In genomic region chr3:17771177-17772048, GRCh38 we compare ENCODE assay signal across 1 cellular context.
TF ChIP-seq lines count a peak whose summit lies in the region.

No MANE protein-coding gene starts in this region.

TF ChIP-seq in K562, 482 proteins besides CTCF, POLR2A, EP300 and RAD21 (continued from another document and continues in another):
- 0 out of 2 replicates have a peak, but pooled peaks have one; percentile 12 for TF ChIP-seq ILF3 (IDR thresholded peaks at IDR 0.05; ENCODE audit: borderline replicate concordance)
- TF ChIP-seq TCFL5 (CRISPR knock-in tag; conservative IDR thresholded peaks at IDR 0.05) = no peak
- TF ChIP-seq XRCC4 (IDR thresholded peaks at IDR 0.05; ENCODE audit: extremely low read depth, insufficient read depth, insufficient read length) = no peak
- TF ChIP-seq ZNF121 (CRISPR knock-in tag; conservative IDR thresholded peaks at IDR 0.05) = no peak
- TF ChIP-seq CBFA2T3 (IDR thresholded peaks at IDR 0.05) = peak; percentile 88
- TF ChIP-seq OTX1 (CRISPR knock-in tag; IDR thresholded peaks at IDR 0.05) = no peak
- TF ChIP-seq SMARCB1 (IDR thresholded peaks at IDR 0.05; ENCODE audit: insufficient read length, low read depth) = no peak
- TF ChIP-seq BMI1 (IDR thresholded peaks at IDR 0.05; ENCODE audit: low read length) = no peak
- no peak for TF ChIP-seq ELF2 (CRISPR knock-in tag; IDR thresholded peaks at IDR 0.05)
- no peak for TF ChIP-seq SRSF3 (IDR thresholded peaks at IDR 0.05; ENCODE audit: insufficient read depth, low read length)
- 0 out of 2 replicates have a peak, but pooled peaks have one; percentile 33 for TF ChIP-seq PTTG1 (tag; IDR thresholded peaks at IDR 0.05; ENCODE audit: low read depth)
- TF ChIP-seq PCBP1 (IDR thresholded peaks at IDR 0.05; ENCODE audit: low read depth, low read length, poor library complexity, severe bottlenecking) = no peak
- no peak for TF ChIP-seq ZKSCAN3 (CRISPR knock-in tag; IDR thresholded peaks at IDR 0.05)
- TF ChIP-seq TAF7 (tag; IDR thresholded peaks at IDR 0.05) = no peak
- no peak for TF ChIP-seq ZBTB1 (CRISPR knock-in tag; IDR thresholded peaks at IDR 0.05; ENCODE audit: borderline replicate concordance, low read depth)
- TF ChIP-seq EP400 (IDR thresholded peaks at IDR 0.05) = peak; percentile 46; the same call in 1 of the 2 replicates
- TF ChIP-seq SNAPC5 (CRISPR knock-in tag; IDR thresholded peaks at IDR 0.05) = no peak
- peak; percentile 66; the same call in 1 of the 2 replicates for TF ChIP-seq GATAD2B (IDR thresholded peaks at IDR 0.05; ENCODE audit: borderline replicate concordance)
- no peak for TF ChIP-seq MXI1 (IDR thresholded peaks at IDR 0.05; ENCODE audit: low read depth, low read length)
- TF ChIP-seq NONO (IDR thresholded peaks at IDR 0.05; ENCODE audit: low read depth in 2 of 2, low read length in 1 of 2) = 0 out of 4 replicates have a peak, but pooled peaks of 1 of the 2 experiments have one; percentile 54
- no peak for TF ChIP-seq ZHX1 (conservative IDR thresholded peaks at IDR 0.05; ENCODE audit: low read length)
- no peak; a peak in 1 of 4 replicates for TF ChIP-seq MAZ (CRISPR knock-in tag; conservative IDR thresholded peaks at IDR 0.05 in 1 of 2, IDR thresholded peaks at IDR 0.05 in 1 of 2)
- no peak for TF ChIP-seq NCOA4 (IDR thresholded peaks at IDR 0.05; ENCODE audit: partially characterized antibody)
- TF ChIP-seq ZNF76 (CRISPR knock-in tag; IDR thresholded peaks at IDR 0.05; ENCODE audit: borderline replicate concordance) = no peak
- no peak for TF ChIP-seq IRF1 (CRISPR knock-in tag; IDR thresholded peaks at IDR 0.05; ENCODE audit: borderline replicate concordance)
- TF ChIP-seq JUND (IDR thresholded peaks at IDR 0.05; ENCODE audit: borderline replicate concordance, low read depth, low read length) = peak; percentile 74; the same call in 1 of the 2 replicates
- peak; percentile 58; the same call in 1 of the 3 replicates for TF ChIP-seq JUND (tag; IDR thresholded peaks at IDR 0.05; ENCODE audit: borderline replicate concordance, low read depth, low read length)
- no peak for TF ChIP-seq CSDE1 (IDR thresholded peaks at IDR 0.05)
- TF ChIP-seq NFIC (IDR thresholded peaks at IDR 0.05) = peak; percentile 60; the same call in 1 of the 2 replicates
- TF ChIP-seq SAP30 (IDR thresholded peaks at IDR 0.05; ENCODE audit: borderline replicate concordance, insufficient read depth, low read depth, low read length, poor library complexity, severe bottlenecking) = no peak
- TF ChIP-seq RBBP5 (IDR thresholded peaks at IDR 0.05; ENCODE audit: borderline replicate concordance, insufficient read depth, low read length, poor library complexity, severe bottlenecking) = no peak
- no peak for TF ChIP-seq ZKSCAN8 (CRISPR knock-in tag; IDR thresholded peaks at IDR 0.05)
- no peak; the same call in 1 of the 2 replicates for TF ChIP-seq L3MBTL2 (IDR thresholded peaks at IDR 0.05)
- TF ChIP-seq KAT7 (CRISPR knock-in tag; IDR thresholded peaks at IDR 0.05; ENCODE audit: borderline replicate concordance) = no peak
- TF ChIP-seq STAT5A (IDR thresholded peaks at IDR 0.05; ENCODE audit: borderline replicate concordance, low read length) = no peak; the same call in 1 of the 2 replicates
- peak; percentile 100 for TF ChIP-seq NFE2L1 (tag; IDR thresholded peaks at IDR 0.05; ENCODE audit: borderline replicate concordance, low read depth)
- TF ChIP-seq MCM2 (IDR thresholded peaks at IDR 0.05; ENCODE audit: low read depth) = 0 out of 2 replicates have a peak, but pooled peaks have one; percentile 40
- TF ChIP-seq ZFP1 (CRISPR knock-in tag; IDR thresholded peaks at IDR 0.05) = no peak
- TF ChIP-seq ATF7 (IDR thresholded peaks at IDR 0.05) = peak; percentile 24
- TF ChIP-seq RBM34 (IDR thresholded peaks at IDR 0.05; ENCODE audit: borderline replicate concordance, insufficient read depth, low read length) = no peak
- no peak for TF ChIP-seq CHD2 (IDR thresholded peaks at IDR 0.05; ENCODE audit: low read depth, low read length)
- TF ChIP-seq ELK1 (CRISPR knock-in tag; IDR thresholded peaks at IDR 0.05) = no peak
- TF ChIP-seq MLX (CRISPR knock-in tag; conservative IDR thresholded peaks at IDR 0.05) = no peak
- TF ChIP-seq ZNF699 (CRISPR knock-in tag; IDR thresholded peaks at IDR 0.05; ENCODE audit: insufficient replicate concordance) = no peak
- no peak for TF ChIP-seq ZNF324 (CRISPR knock-in tag; IDR thresholded peaks at IDR 0.05)
- no peak for TF ChIP-seq CHCHD3 (CRISPR knock-in tag; IDR thresholded peaks at IDR 0.05)
- TF ChIP-seq CBX5 (IDR thresholded peaks at IDR 0.05; ENCODE audit: borderline replicate concordance, low read depth) = no peak
- no peak for TF ChIP-seq PPARD (CRISPR knock-in tag; IDR thresholded peaks at IDR 0.05)
- TF ChIP-seq ELF1 (tag; IDR thresholded peaks at IDR 0.05) = no peak
- TF ChIP-seq ZNF766 (CRISPR knock-in tag; conservative IDR thresholded peaks at IDR 0.05) = peak; percentile 80; the same call in 1 of the 2 replicates
- TF ChIP-seq FOXM1 (IDR thresholded peaks at IDR 0.05; ENCODE audit: low read depth) = peak; percentile 65
- TF ChIP-seq FOXM1 (CRISPR knock-in tag; IDR thresholded peaks at IDR 0.05; ENCODE audit: low read depth) = no peak
- TF ChIP-seq ZNF133 (CRISPR knock-in tag; IDR thresholded peaks at IDR 0.05) = no peak
- TF ChIP-seq FUS (optimal IDR thresholded peaks at IDR 0.05; ENCODE audit: low read depth, low read length) = no peak
- no peak for TF ChIP-seq FOXP1 (CRISPR knock-in tag; IDR thresholded peaks at IDR 0.05)
- no peak for TF ChIP-seq POLR2B (IDR thresholded peaks at IDR 0.05; ENCODE audit: low read depth, partially characterized antibody)
- no peak for TF ChIP-seq USF2 (CRISPR knock-in tag; IDR thresholded peaks at IDR 0.05)
- TF ChIP-seq ZNF740 (CRISPR knock-in tag; IDR thresholded peaks at IDR 0.05) = no peak
- TF ChIP-seq ZNF740 (tag; IDR thresholded peaks at IDR 0.05) = no peak
- no peak for TF ChIP-seq PREB (CRISPR knock-in tag; IDR thresholded peaks at IDR 0.05)
- TF ChIP-seq FOXJ3 (CRISPR knock-in tag; IDR thresholded peaks at IDR 0.05) = no peak
- no peak for TF ChIP-seq ZNF274 (IDR thresholded peaks at IDR 0.05; ENCODE audit: borderline replicate concordance, low read depth, low read length)
- TF ChIP-seq CBX3 (IDR thresholded peaks at IDR 0.05; ENCODE audit: borderline replicate concordance in 1 of 2, low read length in 2 of 2) = no peak
- no peak for TF ChIP-seq HES1 (IDR thresholded peaks at IDR 0.05; ENCODE audit: low read depth)
- no peak for TF ChIP-seq CHD1 (IDR thresholded peaks at IDR 0.05; ENCODE audit: low read length)
- peak; percentile 71; the same call in 1 of the 2 replicates for TF ChIP-seq ARID3A (IDR thresholded peaks at IDR 0.05; ENCODE audit: borderline replicate concordance, low read depth, low read length)
- TF ChIP-seq SNIP1 (IDR thresholded peaks at IDR 0.05; ENCODE audit: low read depth) = no peak
- no peak for TF ChIP-seq ZNF217 (CRISPR knock-in tag; IDR thresholded peaks at IDR 0.05)
- no peak for TF ChIP-seq PHTF2 (CRISPR knock-in tag; IDR thresholded peaks at IDR 0.05)
- no peak for TF ChIP-seq IRF2 (CRISPR knock-in tag; IDR thresholded peaks at IDR 0.05)
